Comparison of ENCODE assay signal across 8 cellular contexts in the genomic region with DNA sequence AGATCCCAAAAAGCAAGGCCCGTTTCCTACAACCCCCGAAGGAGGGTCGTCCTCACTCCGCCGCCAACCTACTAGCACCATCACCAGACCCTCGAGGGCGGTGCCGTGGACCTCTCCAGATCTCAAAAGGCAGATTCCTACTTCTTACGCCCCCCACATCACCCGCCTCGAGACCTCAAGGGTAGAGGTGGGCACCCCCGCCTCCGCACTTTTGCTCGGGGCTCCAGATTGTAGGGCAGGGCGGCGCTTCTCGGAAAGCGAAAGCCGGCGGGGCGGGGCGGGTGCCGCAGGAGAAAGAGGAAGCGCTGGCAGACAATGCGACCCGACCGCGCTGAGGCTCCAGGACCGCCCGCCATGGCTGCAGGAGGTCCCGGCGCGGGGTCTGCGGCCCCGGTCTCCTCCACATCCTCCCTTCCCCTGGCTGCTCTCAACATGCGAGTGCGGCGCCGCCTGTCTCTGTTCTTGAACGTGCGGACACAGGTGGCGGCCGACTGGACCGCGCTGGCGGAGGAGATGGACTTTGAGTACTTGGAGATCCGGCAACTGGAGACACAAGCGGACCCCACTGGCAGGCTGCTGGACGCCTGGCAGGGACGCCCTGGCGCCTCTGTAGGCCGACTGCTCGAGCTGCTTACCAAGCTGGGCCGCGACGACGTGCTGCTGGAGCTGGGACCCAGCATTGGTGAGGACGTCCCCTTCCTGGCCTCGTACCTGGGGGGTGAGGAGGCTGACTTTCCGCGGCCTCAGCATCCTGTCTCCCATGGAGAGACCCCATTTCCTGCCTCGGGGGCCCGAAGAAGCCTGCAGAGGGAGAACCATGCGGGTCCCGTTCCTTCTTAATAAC. TPM values are rescaled to one million over a fixed set of nuclear protein-coding genes. Genes with fewer than 3 reads are reported as not detected.
DNase-seq lines count a peak whose midpoint lies in the region; ATAC-seq and TF ChIP-seq lines count a peak whose summit lies in the region.

A gene (plus strand): TSS at position 315 of the 844 bp plus-strand sequence. CDS start 40 bp downstream, at position 355.

- peak within 1 kb of the TSS; percentile 86 for H3K4me3 Mint-ChIP-seq in activated CD8-positive, alpha-beta T cell treated with anti-CD3 and anti-CD28 coated beads, Interleukin-2, amount 10 ng/mL, durations not matched to agents 7 days and 5 days

- no peaks in the 10 kb centered on the region for H3K9me3 Mint-ChIP-seq in activated CD8-positive, alpha-beta T cell treated with anti-CD3 and anti-CD28 coated beads, Interleukin-2, amount 10 ng/mL, durations not matched to agents 7 days and 5 days (ENCODE audit: insufficient read depth)

- H3K27me3 Mint-ChIP-seq in activated CD8-positive, alpha-beta T cell treated with anti-CD3 and anti-CD28 coated beads, Interleukin-2, amount 10 ng/mL, durations not matched to agents 7 days and 5 days (ENCODE audit: low read depth), result no peaks in the 10 kb centered on the region

- peaks cover 60% of the 10 kb centered on the region for H3K4me1 Mint-ChIP-seq in activated CD8-positive, alpha-beta T cell treated with anti-CD3 and anti-CD28 coated beads, Interleukin-2, amount 10 ng/mL, durations not matched to agents 7 days and 5 days (ENCODE audit: low read depth)

- ATAC-seq in GM18511 (IDR thresholded peaks at IDR 0.05; ENCODE audit: unreplicated experiment) (peak; percentile 45), HG02852 (IDR thresholded peaks at IDR 0.05; ENCODE audit: unreplicated experiment) (peak; percentile 43), lung (ENCODE audit: insufficient read depth, low FRiP score) (peak; percentile 48)
- peak; percentile 62 for ATAC-seq in activated CD8-positive, alpha-beta T cell treated with anti-CD3 and anti-CD28 coated beads, Interleukin-2, amount 10 ng/mL, durations not matched to agents 7 days and 5 days

- H3K4me1 ChIP-seq in ectodermal cell (ENCODE audit: control insufficient read depth, insufficient read depth, low read length) (peaks cover 11% of the 10 kb centered on the region), lung (ENCODE audit: control insufficient read depth in 2 of 2, insufficient read depth in 2 of 2, low read length in 2 of 2) (peaks cover 0 to 35% of the 10 kb centered on the region in 2 donors)

- peak within 1 kb of the TSS; percentile 96 for H3K27ac Mint-ChIP-seq in activated CD8-positive, alpha-beta T cell treated with anti-CD3 and anti-CD28 coated beads, Interleukin-2, amount 10 ng/mL, durations not matched to agents 7 days and 5 days

- H3K36me3 ChIP-seq in ectodermal cell (ENCODE audit: control insufficient read depth, insufficient read depth, low read length), result no peaks in the 10 kb centered on the region
- peaks cover 0 to 20% of the 10 kb centered on the region in 2 donors for H3K36me3 ChIP-seq in lung (ENCODE audit: control insufficient read depth in 2 of 2, insufficient read depth in 2 of 2, low read length in 2 of 2)

- peaks cover 55% of the 10 kb centered on the region for H3K36me3 Mint-ChIP-seq in activated CD8-positive, alpha-beta T cell treated with anti-CD3 and anti-CD28 coated beads, Interleukin-2, amount 10 ng/mL, durations not matched to agents 7 days and 5 days (ENCODE audit: low read depth)

- peaks cover 12% of the 10 kb centered on the region for H3K27me3 ChIP-seq in ectodermal cell (ENCODE audit: control insufficient read depth, insufficient read depth, low read length, poor library complexity, severe bottlenecking)
- no peaks in the 10 kb centered on the region for H3K27me3 ChIP-seq in lung (ENCODE audit: control insufficient read depth, insufficient read depth)

- POLR2A ChIA-PET in activated CD8-positive, alpha-beta T cell treated with anti-CD3 and anti-CD28 coated beads, Interleukin-2, amount 10 ng/mL, durations not matched to agents 7 days and 5 days (lab: Charles Lee), result interaction anchor here (0.7 to 7.5 kb wide), 7 partner anchors 14 to 232 kb away, joined by 3 to 153 read pairs (median 7); a partner anchor contains a TSS

- no peak for TF ChIP-seq CTCF in lung (IDR thresholded peaks at IDR 0.05; ENCODE audit: control extremely low read depth, extremely low read depth)

- DNase-seq in NCI-H774 (lab: John Stamatoyannopoulos, UW), result peak; percentile 4
- peak; percentile 93 for DNase-seq in activated CD8-positive, alpha-beta T cell treated with anti-CD3 and anti-CD28 coated beads, Interleukin-2, amount 10 ng/mL, durations not matched to agents 7 days and 5 days
- peak; percentile 84 for DNase-seq in lung (ENCODE audit: low spot score)
- DNase-seq in stimulated activated CD4-positive, alpha-beta T cell treated with anti-CD3 and anti-CD28 coated beads, TNF-alpha, amount 100 ng/mL, for 4 hours (ENCODE audit: low read depth in 3 of 3), result peak; percentile 73 to 78 (median 75)
- no peak for DNase-seq in HPDE6-E6E7 (ENCODE audit: extremely low spot score)

- CTCF ChIA-PET in activated CD8-positive, alpha-beta T cell treated with anti-CD3 and anti-CD28 coated beads, Interleukin-2, amount 10 ng/mL, durations not matched to agents 7 days and 5 days (lab: Charles Lee), result interaction anchor here (1.0 to 5.1 kb wide), 6 partner anchors 19 to 342 kb away, joined by 3 to 30 read pairs (median 4); a partner anchor contains a TSS

- H3K4me3 ChIP-seq in ectodermal cell (ENCODE audit: insufficient read depth, low read depth, low read length), result peak within 1 kb of the TSS; percentile 78
- H3K4me3 ChIP-seq in lung, result peak within 1 kb of the TSS; percentile 84

- WGBS in ectodermal cell, 2 experiments, result 2% methylated on average over 65 of the region's 65 CpGs
- 0 to 1% methylated on average over 61 to 65 of the region's 65 CpGs for WGBS in lung, 2 donors

- H3K27ac ChIP-seq in ectodermal cell (ENCODE audit: insufficient read depth, low read depth, low read length, poor library complexity, severe bottlenecking) (peak within 1 kb of the TSS; percentile 75), lung (ENCODE audit: low read depth in 1 of 2, low read length in 1 of 2) (peak within 1 kb of the TSS; percentile 92 to 97)

- no peaks in the 10 kb centered on the region for H3K9me3 ChIP-seq in ectodermal cell (ENCODE audit: control insufficient read depth, low read length)
- no peaks in the 10 kb centered on the region for H3K9me3 ChIP-seq in lung (ENCODE audit: control insufficient read depth in 2 of 2, insufficient read depth in 1 of 2, low read length in 1 of 2)

RNA-seq across cellular contexts. Expression of the gene that starts here (rescaled TPM):
- total RNA-seq in activated CD8-positive, alpha-beta T cell treated with anti-CD3 and anti-CD28 coated beads, Interleukin-2, amount 10 ng/mL, durations not matched to agents 7 days and 5 days, result 10 to 100 TPM; 72.5 to 78.6 TPM
- 20.6 TPM for polyA plus RNA-seq in ectodermal cell (2013, experiment 1 of 4)
- 24.4 TPM for polyA plus RNA-seq in ectodermal cell (2013, experiment 2 of 4)
- 22.3 TPM for polyA plus RNA-seq in ectodermal cell (2013, experiment 3 of 4)
- 23.6 TPM for polyA plus RNA-seq in ectodermal cell (2013, experiment 4 of 4)
- total RNA-seq in lung, result 10 to 100 TPM; 35.4 to 85.3 TPM
- polyA plus RNA-seq in lung, result 100 to 1,000 TPM in 1 of 2 donors, 10 to 100 TPM in 1; 32.5 to 145 TPM
